ENCODE assay signal across 18 cellular contexts in the genomic region with DNA sequence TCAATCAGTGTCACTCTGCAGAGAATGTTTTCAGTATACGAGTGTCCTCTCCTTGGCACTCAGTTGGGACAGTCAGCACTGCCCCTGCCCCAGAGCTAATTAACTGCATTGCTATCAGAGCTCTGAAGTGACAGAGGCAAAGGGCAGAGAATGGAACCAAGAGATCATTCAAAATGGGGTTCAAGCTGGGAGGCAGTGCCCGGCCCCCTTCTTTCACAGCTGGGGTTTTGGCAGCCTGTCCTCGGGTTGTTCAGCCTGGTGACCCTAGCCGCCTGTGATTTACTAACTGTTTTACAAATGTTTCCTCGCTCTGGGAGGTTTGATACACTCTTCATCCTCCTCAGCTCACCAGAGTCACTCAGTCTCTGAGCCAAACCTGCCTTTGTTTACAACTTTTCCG.
A peak's percentile ranks its signal among the peaks of the same experiment; 100 is the strongest.
DNase-seq lines count a peak whose midpoint lies in the region; ATAC-seq and TF ChIP-seq lines count a peak whose summit lies in the region.
"Had no signal": no experiment of that assay in that cellular context is flagged by ENCODE, and none has a peak within 500 bp of the region (broad histone marks: within the 10 kb centered on the region; RNA-seq: fewer than 3 reads in every experiment).

No MANE protein-coding gene starts in this region.

- TF ChIP-seq CTCF in AG04450 (IDR thresholded peaks at IDR 0.05; ENCODE audit: low read depth, low read length) (no peak), ascending aorta (IDR thresholded peaks at IDR 0.05) (no peak), foreskin keratinocyte (conservative IDR thresholded peaks at IDR 0.05) (no peak)

- no peaks in the 10 kb centered on the region for H3K36me3 Mint-ChIP-seq in activated T-cell treated with anti-CD3 and anti-CD28 coated beads, Interleukin-2, amount 50 U/mL, for 24 hours (ENCODE audit: low read depth)
- peaks cover 12% of the 10 kb centered on the region for H3K36me3 Mint-ChIP-seq in stimulated activated memory B cell treated with anti-CD40 and anti-IgM and Interleukin-4, amounts not matched to agents 10 μg/mL and 1 μg/mL and 100 μg/mL, for 72 hours
- H3K36me3 Mint-ChIP-seq: activated naive CD8-positive, alpha-beta T cell treated with anti-CD3 and anti-CD28 coated beads for 36 hours; stimulated activated effector memory CD8-positive, alpha-beta T cell treated with anti-CD3 and anti-CD28 coated beads, Interleukin-12 subunit alpha, Interleukin-12 subunit beta, amount 100 ng/mL, for 72 hours had no signal

- H3K9me3 Mint-ChIP-seq in activated T-cell treated with anti-CD3 and anti-CD28 coated beads, Interleukin-2, amount 50 U/mL, for 24 hours: no peaks in the 10 kb centered on the region
- H3K9me3 Mint-ChIP-seq in stimulated activated memory B cell treated with anti-CD40 and anti-IgM and Interleukin-4, amounts not matched to agents 10 μg/mL and 1 μg/mL and 100 μg/mL, for 72 hours: no peaks in the 10 kb centered on the region
- H3K9me3 Mint-ChIP-seq: activated naive CD8-positive, alpha-beta T cell treated with anti-CD3 and anti-CD28 coated beads for 36 hours; activated T-cell treated with anti-CD3 and anti-CD28 coated beads, Interleukin-2, amount 50 U/mL, for 4 hours; CD8-positive, alpha-beta memory T cell; central memory CD8-positive, alpha-beta T cell; stimulated activated effector memory CD8-positive, alpha-beta T cell treated with anti-CD3 and anti-CD28 coated beads, Interleukin-12 subunit alpha, Interleukin-12 subunit beta, amount 100 ng/mL, for 72 hours had no signal

- H3K4me1 ChIP-seq in ascending aorta (peaks cover 4 to 27% of the 10 kb centered on the region in 2 donors), foreskin keratinocyte (no peaks in the 10 kb centered on the region)
- H3K4me1 ChIP-seq: Peyer's patch had no signal

- POLR2A ChIA-PET in AG04450 (lab: Yijun Ruan, JAX): interaction anchor here (0.6 to 2.8 kb wide), 4 partner anchors 15 to 105 kb away, joined by 4 to 11 read pairs (median 5); no protein-coding TSS in a partner anchor

- no peaks in the 10 kb centered on the region for H3K27me3 ChIP-seq in AG04450 (ENCODE audit: control insufficient read depth, insufficient read depth, low read length)
- no peaks in the 10 kb centered on the region for H3K27me3 ChIP-seq in ascending aorta
- no peaks in the 10 kb centered on the region for H3K27me3 ChIP-seq in layer of hippocampus (ENCODE audit: control insufficient read depth, insufficient read depth, low read length)
- H3K27me3 ChIP-seq in foreskin keratinocyte: no peaks in the 10 kb centered on the region
- H3K27me3 ChIP-seq: Peyer's patch had no signal

- H3K27ac Mint-ChIP-seq in activated T-cell treated with anti-CD3 and anti-CD28 coated beads, Interleukin-2, amount 50 U/mL, for 24 hours: no peak overlapping the region
- H3K27ac Mint-ChIP-seq in stimulated activated memory B cell treated with anti-CD40 and anti-IgM and Interleukin-4, amounts not matched to agents 10 μg/mL and 1 μg/mL and 100 μg/mL, for 72 hours: no peak overlapping the region
- H3K27ac Mint-ChIP-seq: activated naive CD8-positive, alpha-beta T cell treated with anti-CD3 and anti-CD28 coated beads for 36 hours; CD8-positive, alpha-beta memory T cell; stimulated activated effector memory CD8-positive, alpha-beta T cell treated with anti-CD3 and anti-CD28 coated beads, Interleukin-12 subunit alpha, Interleukin-12 subunit beta, amount 100 ng/mL, for 72 hours had no signal

- DNase-seq in AG04450 (ENCODE audit: low read depth, low spot score) (no peak), ascending aorta (ENCODE audit: low spot score in 2 of 2) (no peak), sciatic nerve (ENCODE audit: low spot score) (no peak), glomerular visceral epithelial cell (ENCODE audit: extremely low spot score) (no peak), foreskin keratinocyte (no peak)
- no peak for DNase-seq in activated T-cell treated with anti-CD3 and anti-CD28 coated beads, Interleukin-2, amount 50 U/mL, for 24 hours
- DNase-seq: activated naive CD8-positive, alpha-beta T cell treated with anti-CD3 and anti-CD28 coated beads for 36 hours; activated T-cell treated with anti-CD3 and anti-CD28 coated beads, Interleukin-2, amount 50 U/mL, for 4 hours; CD8-positive, alpha-beta memory T cell; head of caudate nucleus; NCI-H2081; NCI-H526 treated with DMSO at 0.1 percent for 48 hours; Peyer's patch had no signal

- CTCF ChIA-PET in AG04450 (lab: Charles Lee): no interaction called here

- H3K36me3 ChIP-seq in ascending aorta: no peaks in the 10 kb centered on the region
- H3K36me3 ChIP-seq: Peyer's patch had no signal

- ATAC-seq in sciatic nerve (peak; percentile 53), foreskin keratinocyte (no peak)
- no peak for ATAC-seq in stimulated activated memory B cell treated with anti-CD40 and anti-IgM and Interleukin-4, amounts not matched to agents 10 μg/mL and 1 μg/mL and 100 μg/mL, for 72 hours
- ATAC-seq: activated T-cell treated with anti-CD3 and anti-CD28 coated beads, Interleukin-2, amount 50 U/mL, for 4 hours; stimulated activated effector memory CD8-positive, alpha-beta T cell treated with anti-CD3 and anti-CD28 coated beads, Interleukin-12 subunit alpha, Interleukin-12 subunit beta, amount 100 ng/mL, for 72 hours had no signal

- no peaks in the 10 kb centered on the region for H3K4me1 Mint-ChIP-seq in activated T-cell treated with anti-CD3 and anti-CD28 coated beads, Interleukin-2, amount 50 U/mL, for 24 hours (ENCODE audit: low read depth)
- H3K4me1 Mint-ChIP-seq in stimulated activated memory B cell treated with anti-CD40 and anti-IgM and Interleukin-4, amounts not matched to agents 10 μg/mL and 1 μg/mL and 100 μg/mL, for 72 hours: no peaks in the 10 kb centered on the region
- H3K4me1 Mint-ChIP-seq: CD8-positive, alpha-beta memory T cell; central memory CD8-positive, alpha-beta T cell; stimulated activated effector memory CD8-positive, alpha-beta T cell treated with anti-CD3 and anti-CD28 coated beads, Interleukin-12 subunit alpha, Interleukin-12 subunit beta, amount 100 ng/mL, for 72 hours had no signal

- intact Hi-C loops in ascending aorta (cut with DNase I) (loop anchor here (5.0 kb wide), 2 partner anchors 109 to 301 kb away; no protein-coding TSS in a partner anchor), sciatic nerve (cut with DNase I) (no loop called here)

- no peaks in the 10 kb centered on the region for H3K27me3 Mint-ChIP-seq in activated T-cell treated with anti-CD3 and anti-CD28 coated beads, Interleukin-2, amount 50 U/mL, for 24 hours
- H3K27me3 Mint-ChIP-seq in stimulated activated memory B cell treated with anti-CD40 and anti-IgM and Interleukin-4, amounts not matched to agents 10 μg/mL and 1 μg/mL and 100 μg/mL, for 72 hours: no peaks in the 10 kb centered on the region
- H3K27me3 Mint-ChIP-seq: activated naive CD8-positive, alpha-beta T cell treated with anti-CD3 and anti-CD28 coated beads for 36 hours; CD8-positive, alpha-beta memory T cell; central memory CD8-positive, alpha-beta T cell had no signal

- H3K27ac ChIP-seq in AG04450 (ENCODE audit: low read depth, low read length) (peak overlapping the region; percentile 67), ascending aorta (peak overlapping the region; percentile 73 to 86), layer of hippocampus (ENCODE audit: low read depth, low read length) (peak overlapping the region; percentile 31), foreskin keratinocyte (no peak overlapping the region)
- H3K27ac ChIP-seq: parathyroid adenoma had no signal

- H3K9me3 ChIP-seq in AG04450 (ENCODE audit: control insufficient read depth, insufficient read depth, low read length) (no peaks in the 10 kb centered on the region), ascending aorta (no peaks in the 10 kb centered on the region)
- H3K9me3 ChIP-seq: Peyer's patch had no signal

- H3K4me3 Mint-ChIP-seq in activated T-cell treated with anti-CD3 and anti-CD28 coated beads, Interleukin-2, amount 50 U/mL, for 24 hours: no peak overlapping the region
- H3K4me3 Mint-ChIP-seq in stimulated activated memory B cell treated with anti-CD40 and anti-IgM and Interleukin-4, amounts not matched to agents 10 μg/mL and 1 μg/mL and 100 μg/mL, for 72 hours: no peak overlapping the region
- H3K4me3 Mint-ChIP-seq: activated naive CD8-positive, alpha-beta T cell treated with anti-CD3 and anti-CD28 coated beads for 36 hours; activated T-cell treated with anti-CD3 and anti-CD28 coated beads, Interleukin-2, amount 50 U/mL, for 4 hours; CD8-positive, alpha-beta memory T cell; central memory CD8-positive, alpha-beta T cell; stimulated activated effector memory CD8-positive, alpha-beta T cell treated with anti-CD3 and anti-CD28 coated beads, Interleukin-12 subunit alpha, Interleukin-12 subunit beta, amount 100 ng/mL, for 72 hours had no signal

- H3K4me3 ChIP-seq in AG04450 (ENCODE audit: low read depth, low read length) (no peak overlapping the region), ascending aorta (no peak overlapping the region)
- H3K4me3 ChIP-seq: Peyer's patch had no signal
